In the genomic region with DNA sequence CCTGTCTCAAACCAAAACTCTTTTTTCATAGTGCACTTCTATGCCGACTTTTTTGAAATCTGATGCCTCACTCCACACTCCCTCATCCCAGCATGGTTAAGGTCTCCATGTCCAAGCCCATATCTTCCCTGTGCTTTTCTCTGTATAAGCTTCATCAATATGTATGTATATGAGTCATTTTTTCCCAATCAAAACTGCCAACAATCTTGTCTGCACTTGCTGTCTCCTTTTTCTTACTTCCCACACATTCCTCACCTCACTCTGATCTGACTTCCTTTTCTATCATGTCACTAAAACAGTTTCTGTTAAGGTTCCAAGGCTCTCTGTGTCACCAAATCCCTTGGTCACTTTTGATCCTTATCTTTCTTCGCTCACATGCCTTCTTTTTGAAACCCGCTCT, we compare ENCODE assay signal across 26 cellular contexts.
"Had no signal": no experiment of that assay in that cellular context is flagged by ENCODE, and none has a peak within 500 bp of the region (broad histone marks: within the 10 kb centered on the region; RNA-seq: fewer than 3 reads in every experiment).

No MANE protein-coding gene starts in this region.

- H3K36me3 Mint-ChIP-seq: immature natural killer cell; memory B cell; naive thymus-derived CD4-positive, alpha-beta T cell had no signal

- H3K27ac Mint-ChIP-seq: dendritic cell treated with granulocyte-macrophage colony-stimulating factor and Interleukin-4, amounts not matched to agents 40 ng/mL and 50 ng/mL, for 4 days; effector memory CD8-positive, alpha-beta T cell; endodermal cell; immature natural killer cell; memory B cell; naive thymus-derived CD4-positive, alpha-beta T cell had no signal

- FAIRE-seq: endometrium, frontal cortex had no signal

- H3K4me3 ChIP-seq: colonic mucosa, esophagus squamous epithelium, gastroesophageal sphincter, heart left ventricle, hepatocyte, left lung, lower lobe of right lung had no signal

- ATAC-seq: effector memory CD8-positive, alpha-beta T cell; esophagus mucosa; gastroesophageal sphincter; heart left ventricle; left cardiac atrium; left lung; left ventricle myocardium superior; lower lobe of right lung; naive thymus-derived CD4-positive, alpha-beta T cell had no signal

- H3K9me3 Mint-ChIP-seq: dendritic cell treated with granulocyte-macrophage colony-stimulating factor and Interleukin-4, amounts not matched to agents 40 ng/mL and 50 ng/mL, for 4 days; effector memory CD8-positive, alpha-beta T cell; memory B cell; naive thymus-derived CD4-positive, alpha-beta T cell had no signal

- H3K9me3 ChIP-seq: colonic mucosa, esophagus squamous epithelium, gastroesophageal sphincter, heart left ventricle, left lung, lower lobe of right lung had no signal

- H3K27ac ChIP-seq: colonic mucosa, esophagus squamous epithelium, gastroesophageal sphincter, heart left ventricle, hepatocyte, left lung, lower lobe of right lung had no signal

- H3K79me2 ChIP-seq: hepatocyte had no signal

- DNase-seq: colonic mucosa; cortex of kidney; effector CD8-positive, alpha-beta T cell; effector memory CD8-positive, alpha-beta T cell; endodermal cell; erythroblast; esophagus squamous epithelium; foreskin fibroblast; heart left ventricle; hypothalamus; immature natural killer cell; islet precursor cell; left cardiac atrium; left lung; left ventricle myocardium superior; lower lobe of right lung; mesendoderm; midbrain; naive thymus-derived CD4-positive, alpha-beta T cell had no signal

- H3K4me2 ChIP-seq: hepatocyte had no signal

- H3K36me3 ChIP-seq: colonic mucosa, esophagus squamous epithelium, gastroesophageal sphincter, heart left ventricle, left lung, lower lobe of right lung had no signal

- H3K4me3 Mint-ChIP-seq: dendritic cell treated with granulocyte-macrophage colony-stimulating factor and Interleukin-4, amounts not matched to agents 40 ng/mL and 50 ng/mL, for 4 days; effector memory CD8-positive, alpha-beta T cell; endodermal cell; immature natural killer cell; memory B cell; naive thymus-derived CD4-positive, alpha-beta T cell had no signal

- H3K27me3 ChIP-seq: colonic mucosa, esophagus squamous epithelium, gastroesophageal sphincter, hepatocyte, left lung had no signal

- H3K4me1 Mint-ChIP-seq: endodermal cell; immature natural killer cell; memory B cell; naive thymus-derived CD4-positive, alpha-beta T cell had no signal

- H3K4me1 ChIP-seq: colonic mucosa, esophagus squamous epithelium, gastroesophageal sphincter, heart left ventricle, left lung, lower lobe of right lung had no signal

- H2AFZ ChIP-seq: hepatocyte had no signal
